8 cellular contexts compared by ENCODE assay signal in genomic region chr1:116508984-116509980, GRCh38.
DNase-seq lines count a peak whose midpoint lies in the region; ATAC-seq and TF ChIP-seq lines count a peak whose summit lies in the region.

No MANE protein-coding gene starts in this region.

- ATAC-seq in CD8-positive, alpha-beta T cell = no peak
- ATAC-seq in Right ventricle myocardium superior (ENCODE audit: poor library complexity) (no peak), HG03139 (IDR thresholded peaks at IDR 0.05; ENCODE audit: unreplicated experiment) (no peak)

- CTCF ChIA-PET in CD8-positive, alpha-beta T cell (lab: Charles Lee) = interaction anchor here (1.4 to 2.3 kb wide), 2 partner anchors 24 to 65 kb away, joined by 4 to 7 read pairs; no protein-coding TSS in a partner anchor

- no peaks in the 10 kb centered on the region for H3K27me3 Mint-ChIP-seq in CD8-positive, alpha-beta T cell (ENCODE audit: low read depth)

- H3K27ac Mint-ChIP-seq in CD8-positive, alpha-beta T cell = peak overlapping the region; percentile 37

- H4K5ac ChIP-seq in mesendoderm (ENCODE audit: low read length) = no peak overlapping the region

- peaks cover 27% of the 10 kb centered on the region for H3F3A ChIP-seq in GM23248 (ENCODE audit: insufficient read depth)

- H4K8ac ChIP-seq in mesendoderm (ENCODE audit: low read depth, low read length) = no peak overlapping the region

- H3K9ac ChIP-seq in GM23248 = peak overlapping the region; percentile 66
- H3K9ac ChIP-seq in mesendoderm (ENCODE audit: low read length) = no peak overlapping the region

- POLR2A ChIA-PET in CD8-positive, alpha-beta T cell (lab: Charles Lee) = no interaction called here

- in situ Hi-C loops in GM23248 (cut with MboI) = no loop called here

- no peak overlapping the region for H3K56ac ChIP-seq in mesendoderm (ENCODE audit: low read length)

- intact Hi-C loops in CD8-positive, alpha-beta T cell (cut with DNase I, micrococcal nuclease) = loop anchor here (10.0 kb wide), 3 partner anchors 256 to 1156 kb away; no protein-coding TSS in a partner anchor
- intact Hi-C loops in Right ventricle myocardium superior (cut with DNase I) = no loop called here

- H3K4me2 ChIP-seq in GM23248 (ENCODE audit: unreplicated experiment) = peak overlapping the region; percentile 53
- peak overlapping the region; percentile 63 for H3K4me2 ChIP-seq in osteoblast (ENCODE audit: insufficient read depth, low read length)
- H3K4me2 ChIP-seq in mesendoderm (ENCODE audit: low read length) = no peak overlapping the region

- H3K18ac ChIP-seq in mesendoderm (ENCODE audit: low read length) = no peak overlapping the region

- no peak for TF ChIP-seq CTCF in CD8-positive, alpha-beta T cell (IDR thresholded peaks at IDR 0.05)
- TF ChIP-seq CTCF in osteoblast (IDR thresholded peaks at IDR 0.05; ENCODE audit: extremely low read depth, low read depth, low read length) = no peak

- H3K79me2 ChIP-seq in GM23248 (ENCODE audit: insufficient read depth) (no peaks in the 10 kb centered on the region), osteoblast (ENCODE audit: insufficient read depth, low read length) (no peaks in the 10 kb centered on the region), mesendoderm (ENCODE audit: control insufficient read depth, insufficient read depth, low read length) (no peaks in the 10 kb centered on the region)

- no peak overlapping the region for H2BK5ac ChIP-seq in mesendoderm (ENCODE audit: low read length)

- no peak overlapping the region for H2BK120ac ChIP-seq in mesendoderm (ENCODE audit: low read depth, low read length)

- H3K36me3 Mint-ChIP-seq in CD8-positive, alpha-beta T cell = no peaks in the 10 kb centered on the region

- H3K4me1 ChIP-seq in CD8-positive, alpha-beta T cell (ENCODE audit: insufficient read depth, low read length) = peaks cover 23% of the 10 kb centered on the region
- H3K4me1 ChIP-seq in GM23248 (ENCODE audit: insufficient read depth) (peaks cover 32% of the 10 kb centered on the region), osteoblast (ENCODE audit: insufficient read depth, low read length) (peaks cover 24% of the 10 kb centered on the region), mesendoderm (ENCODE audit: control insufficient read depth, low read depth, low read length) (no peaks in the 10 kb centered on the region)

- no peaks in the 10 kb centered on the region for H3K9me3 ChIP-seq in CD8-positive, alpha-beta T cell (ENCODE audit: low read length)
- H3K9me3 ChIP-seq in GM23248 (ENCODE audit: low read depth) (no peaks in the 10 kb centered on the region), osteoblast (ENCODE audit: low read depth, low read length) (no peaks in the 10 kb centered on the region)

- no peaks in the 10 kb centered on the region for H3K27me3 ChIP-seq in CD8-positive, alpha-beta T cell (ENCODE audit: insufficient read depth, low read length)
- H3K27me3 ChIP-seq in GM23248 (replicated peaks; ENCODE audit: insufficient read depth) = no peaks in the 10 kb centered on the region
- H3K27me3 ChIP-seq in osteoblast (ENCODE audit: insufficient read depth, low read length) = no peaks in the 10 kb centered on the region
- no peaks in the 10 kb centered on the region for H3K27me3 ChIP-seq in mesendoderm (ENCODE audit: insufficient read depth, low read length, poor library complexity)

- H2BK15ac ChIP-seq in mesendoderm (replicated peaks; ENCODE audit: low read depth) = no peak overlapping the region

- H3K9me2 ChIP-seq in GM23248 (ENCODE audit: insufficient read depth) = no peaks in the 10 kb centered on the region

- no peak overlapping the region for H3K4me3 Mint-ChIP-seq in CD8-positive, alpha-beta T cell

- no peaks in the 10 kb centered on the region for H3K9me3 Mint-ChIP-seq in CD8-positive, alpha-beta T cell

- peak overlapping the region; percentile 77 for H2AFZ ChIP-seq in GM23248
- peak overlapping the region; percentile 86 for H2AFZ ChIP-seq in osteoblast (ENCODE audit: low read length)

- H3K23ac ChIP-seq in mesendoderm (ENCODE audit: low read length) = no peak overlapping the region

- H3K4me1 Mint-ChIP-seq in CD8-positive, alpha-beta T cell (ENCODE audit: low read depth) = peaks cover 46% of the 10 kb centered on the region

- DNase-seq in CD8-positive, alpha-beta T cell = peak in 1 of 7 experiments; percentile 33
- peak; percentile 90 for DNase-seq in GM23248
- peak; percentile 88 for DNase-seq in NCI-H226
- DNase-seq in astrocyte of the hippocampus (ENCODE audit: low read depth, low spot score) = peak; percentile 89
- DNase-seq in osteoblast (ENCODE audit: insufficient read length, low spot score, missing footprints) = peak; percentile 94
- no peak for DNase-seq in mesendoderm
- DNase-seq in Right ventricle myocardium superior = no peak

- H3K27ac ChIP-seq in CD8-positive, alpha-beta T cell (ENCODE audit: low read depth, low read length) = no peak overlapping the region
- peak overlapping the region; percentile 93 for H3K27ac ChIP-seq in GM23248
- peak overlapping the region; percentile 90 for H3K27ac ChIP-seq in osteoblast (ENCODE audit: low read depth, low read length)
- no peak overlapping the region for H3K27ac ChIP-seq in mesendoderm (ENCODE audit: low read depth, low read length)

- no peak overlapping the region for H3K4me3 ChIP-seq in CD8-positive, alpha-beta T cell (ENCODE audit: low read depth, low read length)
- 0 out of 2 replicates have a peak overlapping the region, but pooled peaks have one; percentile 20 for H3K4me3 ChIP-seq in GM23248
- peak overlapping the region; percentile 12 for H3K4me3 ChIP-seq in osteoblast (ENCODE audit: insufficient read depth, low read length)
- no peak overlapping the region for H3K4me3 ChIP-seq in mesendoderm (ENCODE audit: low read length)

- no peak overlapping the region for H3K4ac ChIP-seq in mesendoderm (ENCODE audit: low read depth, low read length)

- no peak overlapping the region for H2AK5ac ChIP-seq in mesendoderm (ENCODE audit: low read length)

- H3K36me3 ChIP-seq in CD8-positive, alpha-beta T cell (ENCODE audit: insufficient read depth, low read length) = no peaks in the 10 kb centered on the region
- H3K36me3 ChIP-seq in GM23248 (ENCODE audit: low read depth) (no peaks in the 10 kb centered on the region), osteoblast (ENCODE audit: insufficient read depth, low read length) (no peaks in the 10 kb centered on the region), mesendoderm (ENCODE audit: control insufficient read depth, insufficient read depth, low read length) (no peaks in the 10 kb centered on the region)

- H3K79me1 ChIP-seq in mesendoderm (ENCODE audit: low read length) = no peaks in the 10 kb centered on the region

- no peaks in the 10 kb centered on the region for H4K20me1 ChIP-seq in GM23248 (ENCODE audit: insufficient read depth)
- no peaks in the 10 kb centered on the region for H4K20me1 ChIP-seq in osteoblast (ENCODE audit: insufficient read depth, low read length)

- 34 to 39% methylated on average over 3 of the region's 3 CpGs for WGBS in GM23248 (ENCODE audit: low coverage in 1 of 2, low lambda C conversion rate in 2 of 2, missing lambda C conversion rate in 2 of 2), 2 experiments
- WGBS in mesendoderm (ENCODE audit: extremely low coverage, insufficient coverage, low lambda C conversion rate) = no CpG with 5 or more reads among the region's 3 CpGs

Comparison
In these comparisons a context has a peak if more than half of its experiments do, and no peak if none do; other contexts are left out.
1. DNase-seq: peak in GM23248 (single experiment), NCI-H226 (single experiment), astrocyte of the hippocampus (single experiment) and osteoblast (single experiment); none in mesendoderm (single experiment) and Right ventricle myocardium superior (single experiment).
2. H3K27ac ChIP-seq: peak in GM23248 (single experiment) and osteoblast (single experiment); none in CD8-positive, alpha-beta T cell (single experiment) and mesendoderm (single experiment).
3. H3K4me3 ChIP-seq: peak in GM23248 (single experiment) and osteoblast (single experiment); none in CD8-positive, alpha-beta T cell (single experiment) and mesendoderm (single experiment).